In genomic region chr7:70972693-70973092, GRCh38 we compare ENCODE assay signal across 11 cellular contexts.
"Had no signal": no experiment of that assay in that cellular context is flagged by ENCODE, and none has a peak within 500 bp of the region (broad histone marks: within the 10 kb centered on the region; RNA-seq: fewer than 3 reads in every experiment).

No MANE protein-coding gene starts in this region.

- H3K4me2 ChIP-seq: GM23338 had no signal

- DNase-seq: GM23248, GOT3, H7, H9, HCEC 1CT, HFFc6 had no signal

- H3K4me3 ChIP-seq: GM23248, GM23338, HAP-1 had no signal

- ATAC-seq: GM23338, HCT116 had no signal

- H3K9me3 ChIP-seq: HAP-1 had no signal

- H2AFZ ChIP-seq: GM23248 had no signal

- H3K36me3 ChIP-seq: HAP-1 had no signal

- H3K4me1 ChIP-seq: HAP-1 had no signal

- FAIRE-seq: H1, H54 had no signal

- H3K9ac ChIP-seq: GM23248 had no signal

- H3K27ac ChIP-seq: GM23248 had no signal
